12 cellular contexts compared by ENCODE assay signal in genomic region chr12:113889076-113889475, GRCh38.
A peak's percentile ranks its signal among the peaks of the same experiment; 100 is the strongest.
DNase-seq lines count a peak whose midpoint lies in the region; ATAC-seq and TF ChIP-seq lines count a peak whose summit lies in the region.
"Had no signal": no experiment of that assay in that cellular context is flagged by ENCODE, and none has a peak within 500 bp of the region (broad histone marks: within the 10 kb centered on the region; RNA-seq: fewer than 3 reads in every experiment).

No MANE protein-coding gene starts in this region.

- no peaks in the 10 kb centered on the region for H3K36me3 ChIP-seq in neural cell (ENCODE audit: insufficient read depth, low read length)
- H3K36me3 ChIP-seq: thoracic aorta had no signal

- H3K4me3 ChIP-seq in choroid plexus epithelial cell (ENCODE audit: low read depth, low read length): no peak overlapping the region
- peak overlapping the region; percentile 47 for H3K4me3 ChIP-seq in neural cell (ENCODE audit: low read length)

- H4K20me1 ChIP-seq in neural cell (ENCODE audit: insufficient read depth): no peaks in the 10 kb centered on the region

- H3K27ac ChIP-seq in neural cell (ENCODE audit: low read length): peak overlapping the region; percentile 61
- H3K27ac ChIP-seq: KMS-11, thoracic aorta had no signal

- H3K79me2 ChIP-seq in neural cell (replicated peaks; ENCODE audit: insufficient read depth, low read length): no peaks in the 10 kb centered on the region

- peak; percentile 29 for TF ChIP-seq RAD21 in neural cell (conservative IDR thresholded peaks at IDR 0.05)

- no peaks in the 10 kb centered on the region for H3K9me3 ChIP-seq in neural cell (ENCODE audit: low read length)
- H3K9me3 ChIP-seq: thoracic aorta had no signal

- peak overlapping the region; percentile 50 for H3K9ac ChIP-seq in neural cell (ENCODE audit: low read length)
- H3K9ac ChIP-seq: KMS-11 had no signal

- no peaks in the 10 kb centered on the region for H3F3A ChIP-seq in neural cell (ENCODE audit: insufficient read depth, low read length, poor library complexity, severe bottlenecking)

- DNase-seq in DMS153 (lab: John Stamatoyannopoulos, UW) (peak; percentile 64), M059J (ENCODE audit: low read depth) (peak; percentile 67), choroid plexus epithelial cell (ENCODE audit: low read depth) (peak; percentile 30), NCI-H187 (lab: John Stamatoyannopoulos, UW) (no peak), MV-4-11 (lab: John Stamatoyannopoulos, UW) (no peak)
- DNase-seq: activated CD8-positive, alpha-beta memory T cell treated with anti-CD3 and anti-CD28 coated beads, Interleukin-2, amount 50 U/mL, for 4 hours; activated naive CD8-positive, alpha-beta T cell treated with anti-CD3 and anti-CD28 coated beads, Interleukin-2, amount 50 U/mL, for 24 hours; NCI-H2171 treated with DMSO at 0.1 percent for 48 hours had no signal

- TF ChIP-seq CTCF in choroid plexus epithelial cell (conservative IDR thresholded peaks at IDR 0.05; ENCODE audit: low read depth, low read length) (peak; percentile 23), neural cell (IDR thresholded peaks at IDR 0.05; ENCODE audit: poor library complexity, severe bottlenecking) (no peak)

- no peak overlapping the region for H2AFZ ChIP-seq in neural cell (ENCODE audit: low read depth, low read length)

- H3K9me2 ChIP-seq in neural cell (ENCODE audit: insufficient read depth, low read length): no peaks in the 10 kb centered on the region

- ATAC-seq in HG03432 (IDR thresholded peaks at IDR 0.05; ENCODE audit: unreplicated experiment): no peak
- ATAC-seq: activated naive CD8-positive, alpha-beta T cell treated with anti-CD3 and anti-CD28 coated beads, Interleukin-2, amount 50 U/mL, for 24 hours had no signal

- peak overlapping the region; percentile 33 for H3K4me2 ChIP-seq in neural cell (ENCODE audit: low read length)
- H3K4me2 ChIP-seq: KMS-11 had no signal

- no peak for TF ChIP-seq EP300 in neural cell (conservative IDR thresholded peaks at IDR 0.05; ENCODE audit: poor library complexity, severe bottlenecking)

- no peaks in the 10 kb centered on the region for H3K27me3 ChIP-seq in neural cell (ENCODE audit: insufficient read depth, low read depth, low read length)

TF ChIP-seq in neural cell, 6 proteins besides CTCF, POLR2A, EP300 and RAD21:
- no peak for TF ChIP-seq MXI1 (conservative IDR thresholded peaks at IDR 0.05; ENCODE audit: poor library complexity, severe bottlenecking)
- TF ChIP-seq SMC3 (conservative IDR thresholded peaks at IDR 0.05; ENCODE audit: poor library complexity): peak; percentile 13
- no peak for TF ChIP-seq TAF1 (IDR thresholded peaks at IDR 0.05; ENCODE audit: low read depth)
- TF ChIP-seq REST (IDR thresholded peaks at IDR 0.05; ENCODE audit: borderline replicate concordance): no peak
- no peak for TF ChIP-seq EZH2 (IDR thresholded peaks at IDR 0.05; ENCODE audit: borderline replicate concordance, insufficient read depth, low read length, poor library complexity, severe bottlenecking)
TF ChIP-seq in neural cell: peak in this region for 1.

Comparison
In these comparisons a context has a peak if more than half of its experiments do, and no peak if none do; other contexts are left out.
1. DNase-seq: peak in DMS153 (single experiment), M059J (single experiment) and choroid plexus epithelial cell (single experiment); none in NCI-H187 (0 of 2) and MV-4-11 (single experiment).